ENCODE assay signal across 11 cellular contexts in the genomic region with DNA sequence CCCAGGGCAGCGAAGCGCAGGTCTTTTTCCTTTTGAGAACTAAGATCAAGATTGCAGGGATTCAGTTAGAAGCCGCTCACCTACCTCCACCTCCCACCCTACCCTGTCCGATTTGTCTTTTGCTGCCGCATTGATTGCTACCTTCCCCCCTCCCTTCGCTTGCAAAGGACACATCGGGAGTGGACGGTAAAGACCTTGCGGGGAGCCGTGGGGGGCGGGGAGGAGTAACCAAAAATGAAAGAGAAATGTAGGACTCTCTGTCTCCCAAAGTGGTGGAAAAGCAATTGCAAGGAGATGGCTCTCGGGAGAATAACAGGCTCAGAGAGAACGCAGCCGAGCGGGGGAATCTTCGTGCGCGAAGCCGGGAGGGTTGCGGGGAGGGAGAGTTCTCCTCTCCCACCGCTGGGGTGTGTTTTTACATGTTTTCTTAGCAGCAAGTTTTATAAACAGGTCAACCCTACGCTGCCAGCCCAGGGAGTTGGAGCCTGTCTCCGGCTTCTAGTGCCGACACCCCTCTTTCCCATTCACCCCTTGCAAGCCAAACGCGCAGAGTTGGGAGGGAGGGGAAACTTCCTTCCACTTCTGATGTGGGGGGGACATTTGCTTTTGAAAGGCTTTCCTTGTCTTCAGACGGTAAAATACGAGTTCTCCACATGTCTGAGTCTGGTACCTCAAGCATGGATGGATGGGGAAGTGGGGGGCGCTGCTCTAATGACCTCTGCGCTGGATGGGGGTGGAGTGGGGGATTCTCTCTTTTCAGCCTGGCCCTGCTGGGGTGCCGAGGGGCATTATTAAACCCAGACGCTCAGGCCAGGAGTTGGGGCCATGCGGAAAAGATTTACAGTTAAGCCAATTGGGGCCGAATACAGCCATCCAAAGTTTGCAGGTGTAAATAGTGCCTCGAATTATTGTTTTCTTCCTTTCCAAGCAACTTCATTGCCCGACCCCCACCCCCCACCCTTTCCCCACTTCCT. TPM values are rescaled to one million over a fixed set of nuclear protein-coding genes. Genes with fewer than 3 reads are reported as not detected.
DNase-seq lines count a peak whose midpoint lies in the region; ATAC-seq and TF ChIP-seq lines count a peak whose summit lies in the region.
"Had no signal": no experiment of that assay in that cellular context is flagged by ENCODE, and none has a peak within 500 bp of the region (broad histone marks: within the 10 kb centered on the region; RNA-seq: fewer than 3 reads in every experiment).

No MANE protein-coding gene starts in this region.

- peak in 1 of 4 donors; percentile 9 for ATAC-seq in heart left ventricle
- no peak for ATAC-seq in Right ventricle myocardium inferior
- ATAC-seq: T-helper 17 cell had no signal

- H3K4me1 ChIP-seq in heart left ventricle, result peaks cover 0 to 28% (median 11%) of the 10 kb centered on the region in 12 donors
- H3K4me1 ChIP-seq in esophagus squamous epithelium, result peaks cover 4 to 35% (median 9%) of the 10 kb centered on the region in 3 donors
- peaks cover 0 to 25% of the 10 kb centered on the region in 2 donors for H3K4me1 ChIP-seq in muscle layer of duodenum (ENCODE audit: control insufficient read depth in 1 of 2, insufficient read depth in 2 of 2, low read length in 2 of 2)
- peaks cover 32% of the 10 kb centered on the region for H3K4me1 ChIP-seq in vagina

- peaks cover 41 to 100% (median 97%) of the 10 kb centered on the region in 9 donors for H3K27me3 ChIP-seq in heart left ventricle
- H3K27me3 ChIP-seq in esophagus squamous epithelium, result peaks cover 13 to 100% (median 26%) of the 10 kb centered on the region in 4 donors
- peaks cover 69% of the 10 kb centered on the region for H3K27me3 ChIP-seq in muscle layer of duodenum (ENCODE audit: low read depth, low read length)
- no peaks in the 10 kb centered on the region for H3K27me3 ChIP-seq in vagina

- H3K9me3 ChIP-seq in heart left ventricle (no peaks in the 10 kb centered on the region), esophagus squamous epithelium (no peaks in the 10 kb centered on the region), muscle layer of duodenum (ENCODE audit: control insufficient read depth in 1 of 2, low read length in 2 of 2) (no peaks in the 10 kb centered on the region), vagina (no peaks in the 10 kb centered on the region)

- no peak overlapping the region for H3K27ac ChIP-seq in heart left ventricle
- H3K27ac ChIP-seq in esophagus squamous epithelium, result no peak overlapping the region
- H3K27ac ChIP-seq in muscle layer of duodenum (ENCODE audit: low read length), result no peak overlapping the region
- H3K27ac ChIP-seq in vagina, result peak overlapping the region; percentile 88

- intact Hi-C loops in heart left ventricle (cut with DNase I), result no loop called here
- intact Hi-C loops in Right ventricle myocardium inferior (cut with DNase I), result loop anchor here (10.0 kb wide), 1 partner anchor 342 kb away; no protein-coding TSS in a partner anchor
- intact Hi-C loops in esophagus squamous epithelium (cut with DNase I), result no loop called here
- intact Hi-C loops in vagina (cut with DNase I), result no loop called here

- TF ChIP-seq CTCF in heart left ventricle (IDR thresholded peaks at IDR 0.05), result no peak
- no peak for TF ChIP-seq CTCF in esophagus squamous epithelium (IDR thresholded peaks at IDR 0.05)
- no peak for TF ChIP-seq CTCF in vagina (IDR thresholded peaks at IDR 0.05)

- H3K36me3 ChIP-seq in heart left ventricle (no peaks in the 10 kb centered on the region), esophagus squamous epithelium (no peaks in the 10 kb centered on the region), muscle layer of duodenum (ENCODE audit: control insufficient read depth in 1 of 2, insufficient read depth in 2 of 2, low read length in 2 of 2) (no peaks in the 10 kb centered on the region), vagina (no peaks in the 10 kb centered on the region)

- DNase-seq in heart left ventricle, result no peak
- DNase-seq in Right ventricle myocardium inferior (ENCODE audit: missing footprints), result no peak
- DNase-seq in esophagus squamous epithelium (lab: John Stamatoyannopoulos, UW), result no peak
- DNase-seq in vagina (ENCODE audit: extremely low spot score in 2 of 2), result no peak
- no peak for DNase-seq in NCI-H1694 (lab: John Stamatoyannopoulos, UW)
- no peak for DNase-seq in kidney glomerular epithelial cell (lab: John Stamatoyannopoulos, UW)
- DNase-seq in activated T-cell treated with anti-CD3 and anti-CD28 coated beads for 4 hours, result no peak
- DNase-seq: activated gamma-delta T cell, head of caudate nucleus, T-helper 17 cell had no signal

- 3 to 8% (median 4%) methylated on average over 33 to 36 of the region's 36 CpGs for WGBS in heart left ventricle, 4 donors
- 4 to 9% methylated on average over 27 to 32 of the region's 36 CpGs for WGBS in esophagus squamous epithelium, 2 donors

- no peak for TF ChIP-seq POLR2A in heart left ventricle (IDR thresholded peaks at IDR 0.05)
- TF ChIP-seq POLR2A in esophagus squamous epithelium (IDR thresholded peaks at IDR 0.05), result no peak
- no peak for TF ChIP-seq POLR2A in vagina (IDR thresholded peaks at IDR 0.05)

- H3K4me3 ChIP-seq in heart left ventricle (peak overlapping the region; percentile 12 to 54 (median 42)), esophagus squamous epithelium (peak overlapping the region; percentile 1 to 56 (median 35)), muscle layer of duodenum (ENCODE audit: low read depth in 1 of 2, low read length in 2 of 2) (peak overlapping the region; percentile 62 to 63), vagina (peak overlapping the region; percentile 58 to 63)

RNA-seq across cellular contexts. Expression of a gene that starts 8.9 kb away (rescaled TPM):
- total RNA-seq in heart left ventricle, result 10 to 100 TPM; 10.3 to 31.3 (median 16.2) TPM
- polyA plus RNA-seq in heart left ventricle, result 10 to 100 TPM; 11.4 to 11.6 TPM
- total RNA-seq in Right ventricle myocardium inferior, result 11.9 TPM
- total RNA-seq in esophagus squamous epithelium, result 1 to 10 TPM; 2.0 to 2.5 (median 2.4) TPM
- total RNA-seq in vagina, result 57.0 TPM
